ENCODE assay signal across 30 cellular contexts in genomic region chr18:47872426-47872825, GRCh38.
"Had no signal": no experiment of that assay in that cellular context is flagged by ENCODE, and none has a peak within 500 bp of the region (broad histone marks: within the 10 kb centered on the region; RNA-seq: fewer than 3 reads in every experiment).

No MANE protein-coding gene starts in this region.

- H3K4me1 Mint-ChIP-seq: activated naive CD4-positive, alpha-beta T cell treated with anti-CD3 and anti-CD28 coated beads, Interleukin-2, amount 10 ng/mL, durations not matched to agents 7 days and 5 days had no signal

- ATAC-seq: activated CD4-positive, alpha-beta T cell treated with anti-CD3 and anti-CD28 coated beads for 36 hours; activated CD8-positive, alpha-beta memory T cell treated with anti-CD3 and anti-CD28 coated beads, Interleukin-2, amount 10 ng/mL, durations not matched to agents 7 days and 5 days; activated CD8-positive, alpha-beta T cell treated with anti-CD3 and anti-CD28 coated beads, Interleukin-2, amount 10 ng/mL, durations not matched to agents 7 days and 5 days; activated naive CD4-positive, alpha-beta T cell treated with anti-CD3 and anti-CD28 coated beads, Interleukin-2, amount 50 U/mL, for 72 hours; gastroesophageal sphincter; T-helper 17 cell had no signal

- H3K27me3 Mint-ChIP-seq: activated CD4-positive, alpha-beta memory T cell treated with anti-CD3 and anti-CD28 coated beads for 36 hours; activated CD4-positive, alpha-beta T cell treated with anti-CD3 and anti-CD28 coated beads for 36 hours; activated CD4-positive, alpha-beta T cell treated with anti-CD3 and anti-CD28 coated beads, Interleukin-2, amount 10 ng/mL, durations not matched to agents 24 days and 14 days; activated CD8-positive, alpha-beta memory T cell treated with anti-CD3 and anti-CD28 coated beads, Interleukin-2, amount 10 ng/mL, durations not matched to agents 7 days and 5 days; activated naive CD4-positive, alpha-beta T cell treated with anti-CD3 and anti-CD28 coated beads, Interleukin-2, amount 10 ng/mL, durations not matched to agents 7 days and 5 days; activated naive CD8-positive, alpha-beta T cell treated with anti-CD3 and anti-CD28 coated beads, Interleukin-2, amount 10 ng/mL, durations not matched to agents 7 days and 5 days; brain; central memory CD8-positive, alpha-beta T cell; T-helper 17 cell had no signal

- H3K9me3 Mint-ChIP-seq: activated CD4-positive, alpha-beta memory T cell treated with anti-CD3 and anti-CD28 coated beads for 36 hours; activated CD4-positive, alpha-beta T cell treated with anti-CD3 and anti-CD28 coated beads, Interleukin-2, amount 10 ng/mL, durations not matched to agents 24 days and 14 days; activated naive CD4-positive, alpha-beta T cell treated with anti-CD3 and anti-CD28 coated beads, Interleukin-2, amount 10 ng/mL, durations not matched to agents 7 days and 5 days; activated naive CD4-positive, alpha-beta T cell treated with anti-CD3 and anti-CD28 coated beads, Interleukin-2, amount 50 U/mL, for 72 hours; activated naive CD8-positive, alpha-beta T cell treated with anti-CD3 and anti-CD28 coated beads, Interleukin-2, amount 10 ng/mL, durations not matched to agents 7 days and 5 days; activated T-helper 1 cell treated with anti-CD3 and anti-CD28 coated beads, Interleukin-12 subunit alpha, Interleukin-12 subunit beta, Interleukin-2, Interleukin-4 antibody, amounts not matched to agents 30 ng/mL and 10 ng/mL and 1 ng/mL, durations not matched to agents 14 hours and 24 hours and 36 hours; brain; central memory CD8-positive, alpha-beta T cell; T-helper 2 cell treated with Interferon-gamma antibody and Interleukin-4, amounts not matched to agents 5 μg/mL and 100 μg/mL, for 36 hours had no signal

- H3K27ac Mint-ChIP-seq: activated CD4-positive, alpha-beta memory T cell treated with anti-CD3 and anti-CD28 coated beads for 36 hours; activated CD4-positive, alpha-beta T cell treated with anti-CD3 and anti-CD28 coated beads for 36 hours; activated CD4-positive, alpha-beta T cell treated with anti-CD3 and anti-CD28 coated beads, Interleukin-2, amount 10 ng/mL, durations not matched to agents 24 days and 14 days; activated CD8-positive, alpha-beta memory T cell treated with anti-CD3 and anti-CD28 coated beads, Interleukin-2, amount 10 ng/mL, durations not matched to agents 7 days and 5 days; activated CD8-positive, alpha-beta T cell treated with anti-CD3 and anti-CD28 coated beads, Interleukin-2, amount 10 ng/mL, durations not matched to agents 7 days and 5 days; activated naive CD4-positive, alpha-beta T cell treated with anti-CD3 and anti-CD28 coated beads, Interleukin-2, amount 10 ng/mL, durations not matched to agents 7 days and 5 days; activated naive CD8-positive, alpha-beta T cell treated with anti-CD3 and anti-CD28 coated beads, Interleukin-2, amount 10 ng/mL, durations not matched to agents 7 days and 5 days; activated T-helper 1 cell treated with anti-CD3 and anti-CD28 coated beads, Interleukin-12 subunit alpha, Interleukin-12 subunit beta, Interleukin-2, Interleukin-4 antibody, amounts not matched to agents 30 ng/mL and 10 ng/mL and 1 ng/mL, durations not matched to agents 14 hours and 24 hours and 36 hours; T-helper 2 cell treated with Interferon-gamma antibody and Interleukin-4, amounts not matched to agents 5 μg/mL and 100 μg/mL, for 36 hours had no signal

- FAIRE-seq: bronchial epithelial cell, endometrium, endothelial cell of umbilical vein had no signal

- H3K4me3 Mint-ChIP-seq: activated CD4-positive, alpha-beta memory T cell treated with anti-CD3 and anti-CD28 coated beads for 36 hours; activated CD4-positive, alpha-beta T cell treated with anti-CD3 and anti-CD28 coated beads for 36 hours; activated CD4-positive, alpha-beta T cell treated with anti-CD3 and anti-CD28 coated beads, Interleukin-2, amount 10 ng/mL, durations not matched to agents 24 days and 14 days; activated CD8-positive, alpha-beta memory T cell treated with anti-CD3 and anti-CD28 coated beads, Interleukin-2, amount 10 ng/mL, durations not matched to agents 7 days and 5 days; activated CD8-positive, alpha-beta T cell treated with anti-CD3 and anti-CD28 coated beads, Interleukin-2, amount 10 ng/mL, durations not matched to agents 7 days and 5 days; activated naive CD4-positive, alpha-beta T cell treated with anti-CD3 and anti-CD28 coated beads, Interleukin-2, amount 10 ng/mL, durations not matched to agents 7 days and 5 days; activated naive CD8-positive, alpha-beta T cell treated with anti-CD3 and anti-CD28 coated beads, Interleukin-2, amount 10 ng/mL, durations not matched to agents 7 days and 5 days; activated T-helper 1 cell treated with anti-CD3 and anti-CD28 coated beads, Interleukin-12 subunit alpha, Interleukin-12 subunit beta, Interleukin-2, Interleukin-4 antibody, amounts not matched to agents 30 ng/mL and 10 ng/mL and 1 ng/mL, durations not matched to agents 14 hours and 24 hours and 36 hours; brain; central memory CD8-positive, alpha-beta T cell; T-helper 17 cell; T-helper 2 cell treated with Interferon-gamma antibody and Interleukin-4, amounts not matched to agents 5 μg/mL and 100 μg/mL, for 36 hours had no signal

- DNase-seq: activated CD4-positive, alpha-beta memory T cell treated with anti-CD3 and anti-CD28 coated beads for 36 hours; activated CD4-positive, alpha-beta T cell treated with anti-CD3 and anti-CD28 coated beads for 36 hours; activated CD4-positive, alpha-beta T cell treated with anti-CD3 and anti-CD28 coated beads, Interleukin-2, amount 10 ng/mL, durations not matched to agents 24 days and 14 days; activated CD4-positive, CD25-positive, alpha-beta regulatory T cell; activated CD4-positive, CD25-positive, alpha-beta regulatory T cell treated with anti-CD3 and anti-CD28 coated beads, Interleukin-2, amount 50 U/mL, for 72 hours; activated CD8-positive, alpha-beta memory T cell treated with anti-CD3 and anti-CD28 coated beads, Interleukin-2, amount 10 ng/mL, durations not matched to agents 7 days and 5 days; activated CD8-positive, alpha-beta memory T cell treated with anti-CD3 and anti-CD28 coated beads, Interleukin-2, amount 50 U/mL, for 4 hours; activated CD8-positive, alpha-beta T cell treated with anti-CD3 and anti-CD28 coated beads, Interleukin-2, amount 10 ng/mL, durations not matched to agents 7 days and 5 days; activated gamma-delta T cell; activated naive CD4-positive, alpha-beta T cell; activated naive CD4-positive, alpha-beta T cell treated with anti-CD3 and anti-CD28 coated beads, Interleukin-2, amount 10 ng/mL, durations not matched to agents 7 days and 5 days; activated naive CD8-positive, alpha-beta T cell treated with anti-CD3 and anti-CD28 coated beads, Interleukin-2, amount 10 ng/mL, durations not matched to agents 7 days and 5 days; activated T-cell treated with anti-CD3 and anti-CD28 coated beads, Interleukin-2, amount 50 U/mL, for 1 hour; activated T-cell treated with anti-CD3 and anti-CD28 coated beads, Interleukin-2, amount 50 U/mL, for 48 hours; colonic mucosa; effector CD8-positive, alpha-beta T cell; esophagus squamous epithelium; foreskin melanocyte; T-helper 1 cell; T-helper 17 cell; T1000 had no signal
